In genomic region chr12:49624919-49625577, GRCh38 we compare ENCODE assay signal across 10 cellular contexts. TPM values are rescaled to one million over a fixed set of nuclear protein-coding genes. Genes with fewer than 3 reads are reported as not detected.
DNase-seq lines count a peak whose midpoint lies in the region; ATAC-seq and TF ChIP-seq lines count a peak whose summit lies in the region.
"Had no signal": no experiment of that assay in that cellular context is flagged by ENCODE, and none has a peak within 500 bp of the region (broad histone marks: within the 10 kb centered on the region; RNA-seq: fewer than 3 reads in every experiment).

No MANE protein-coding gene starts in this region.

- H3K27ac Mint-ChIP-seq in activated CD8-positive, alpha-beta T cell treated with anti-CD3 and anti-CD28 coated beads, Interleukin-2, amount 10 ng/mL, durations not matched to agents 7 days and 5 days: peak overlapping the region; percentile 54
- no peak overlapping the region for H3K27ac Mint-ChIP-seq in activated CD8-positive, alpha-beta T cell treated with anti-CD3 and anti-CD28 coated beads for 36 hours
- H3K27ac Mint-ChIP-seq in stimulated activated memory B cell treated with anti-CD40 and anti-IgM and Interleukin-4, amounts not matched to agents 10 μg/mL and 1 μg/mL and 100 μg/mL, for 72 hours: no peak overlapping the region

- TF ChIP-seq CTCF in activated CD8-positive, alpha-beta T cell treated with anti-CD3 and anti-CD28 coated beads for 36 hours (IDR thresholded peaks at IDR 0.05): no peak
- TF ChIP-seq CTCF in PC-3 (conservative IDR thresholded peaks at IDR 0.05; ENCODE audit: low read depth, low read length) (no peak), epithelial cell of esophagus (IDR thresholded peaks at IDR 0.05; ENCODE audit: insufficient read depth, low read depth, low read length, missing control alignments) (no peak)

- no peaks in the 10 kb centered on the region for H4K20me1 ChIP-seq in PC-3 (ENCODE audit: low read length)
- H4K20me1 ChIP-seq: BLaER1 had no signal

- H3K79me2 ChIP-seq in PC-3 (ENCODE audit: low read length): no peaks in the 10 kb centered on the region

- H3K9me3 Mint-ChIP-seq in activated CD8-positive, alpha-beta T cell treated with anti-CD3 and anti-CD28 coated beads, Interleukin-2, amount 10 ng/mL, durations not matched to agents 7 days and 5 days (ENCODE audit: insufficient read depth): no peaks in the 10 kb centered on the region
- H3K9me3 Mint-ChIP-seq in activated CD8-positive, alpha-beta T cell treated with anti-CD3 and anti-CD28 coated beads for 36 hours: no peaks in the 10 kb centered on the region
- H3K9me3 Mint-ChIP-seq in stimulated activated memory B cell treated with anti-CD40 and anti-IgM and Interleukin-4, amounts not matched to agents 10 μg/mL and 1 μg/mL and 100 μg/mL, for 72 hours: no peaks in the 10 kb centered on the region

- H3K4me1 ChIP-seq in PC-3 (ENCODE audit: insufficient read depth, low read length): peaks cover 52% of the 10 kb centered on the region

- peak overlapping the region; percentile 50 for H3K4me3 Mint-ChIP-seq in activated CD8-positive, alpha-beta T cell treated with anti-CD3 and anti-CD28 coated beads, Interleukin-2, amount 10 ng/mL, durations not matched to agents 7 days and 5 days
- no peak overlapping the region for H3K4me3 Mint-ChIP-seq in activated CD8-positive, alpha-beta T cell treated with anti-CD3 and anti-CD28 coated beads for 36 hours
- H3K4me3 Mint-ChIP-seq in stimulated activated memory B cell treated with anti-CD40 and anti-IgM and Interleukin-4, amounts not matched to agents 10 μg/mL and 1 μg/mL and 100 μg/mL, for 72 hours: peak overlapping the region; percentile 8

- no peak for DNase-seq in activated CD8-positive, alpha-beta T cell treated with anti-CD3 and anti-CD28 coated beads, Interleukin-2, amount 10 ng/mL, durations not matched to agents 7 days and 5 days
- no peak for DNase-seq in activated CD8-positive, alpha-beta T cell treated with anti-CD3 and anti-CD28 coated beads for 36 hours
- DNase-seq in PC-3: peak; percentile 84
- DNase-seq in epithelial cell of esophagus (ENCODE audit: low read depth): peak; percentile 91
- no peak for DNase-seq in DMS153 treated with DMSO at 0.1 percent for 48 hours (lab: John Stamatoyannopoulos, UW; ENCODE audit: unreplicated experiment)
- DNase-seq in activated CD8-positive, alpha-beta memory T cell treated with anti-CD3 and anti-CD28 coated beads, Interleukin-2, amount 50 U/mL, for 48 hours: no peak
- DNase-seq: SHP77 had no signal

- peaks cover 29% of the 10 kb centered on the region for H3K4me1 Mint-ChIP-seq in activated CD8-positive, alpha-beta T cell treated with anti-CD3 and anti-CD28 coated beads, Interleukin-2, amount 10 ng/mL, durations not matched to agents 7 days and 5 days (ENCODE audit: low read depth)
- H3K4me1 Mint-ChIP-seq in activated CD8-positive, alpha-beta T cell treated with anti-CD3 and anti-CD28 coated beads for 36 hours (ENCODE audit: low read depth): peaks cover 26% of the 10 kb centered on the region
- peaks cover 18% of the 10 kb centered on the region for H3K4me1 Mint-ChIP-seq in stimulated activated memory B cell treated with anti-CD40 and anti-IgM and Interleukin-4, amounts not matched to agents 10 μg/mL and 1 μg/mL and 100 μg/mL, for 72 hours

- POLR2A ChIA-PET in activated CD8-positive, alpha-beta T cell treated with anti-CD3 and anti-CD28 coated beads, Interleukin-2, amount 10 ng/mL, durations not matched to agents 7 days and 5 days (lab: Charles Lee): interaction anchor here (2.3 kb wide), 1 partner anchor 116 kb away, joined by 8 read pairs; the partner anchor contains the start of gene TMBIM6
- POLR2A ChIA-PET in activated CD8-positive, alpha-beta T cell treated with anti-CD3 and anti-CD28 coated beads for 36 hours (lab: Charles Lee): interaction anchor here (0.7 to 2.7 kb wide), 4 partner anchors 12 to 259 kb away, joined by 3 to 12 read pairs (median 4); partner anchors contain the start of gene SPATS2
- POLR2A ChIA-PET in PC-3 (lab: Charles Lee; ENCODE audit: unreplicated experiment): interaction anchor here (0.6 kb wide), 1 partner anchor 100 kb away, joined by 8 read pairs; no protein-coding TSS in a partner anchor

- peak overlapping the region; percentile 35 for H3K27ac ChIP-seq in PC-3 (ENCODE audit: low read length)
- H3K27ac ChIP-seq: BLaER1 had no signal

- H3K4me3 ChIP-seq in PC-3 (ENCODE audit: low read length) (no peak overlapping the region), epithelial cell of esophagus (ENCODE audit: low read length) (no peak overlapping the region)
- H3K4me3 ChIP-seq: BLaER1 had no signal

- no peaks in the 10 kb centered on the region for H3K9me2 ChIP-seq in PC-3 (replicated peaks; ENCODE audit: low read length)

- H3K27me3 Mint-ChIP-seq in activated CD8-positive, alpha-beta T cell treated with anti-CD3 and anti-CD28 coated beads, Interleukin-2, amount 10 ng/mL, durations not matched to agents 7 days and 5 days (ENCODE audit: low read depth): peaks cover 8% of the 10 kb centered on the region
- peaks cover 9% of the 10 kb centered on the region for H3K27me3 Mint-ChIP-seq in activated CD8-positive, alpha-beta T cell treated with anti-CD3 and anti-CD28 coated beads for 36 hours
- no peaks in the 10 kb centered on the region for H3K27me3 Mint-ChIP-seq in stimulated activated memory B cell treated with anti-CD40 and anti-IgM and Interleukin-4, amounts not matched to agents 10 μg/mL and 1 μg/mL and 100 μg/mL, for 72 hours

- H3K9ac ChIP-seq in PC-3 (ENCODE audit: low read length): no peak overlapping the region
- H3K9ac ChIP-seq: BLaER1 had no signal

- H3K27me3 ChIP-seq in PC-3 (ENCODE audit: low read length): no peaks in the 10 kb centered on the region
- H3K27me3 ChIP-seq: BLaER1 had no signal

- H3K36me3 Mint-ChIP-seq in activated CD8-positive, alpha-beta T cell treated with anti-CD3 and anti-CD28 coated beads, Interleukin-2, amount 10 ng/mL, durations not matched to agents 7 days and 5 days (ENCODE audit: low read depth): no peaks in the 10 kb centered on the region
- no peaks in the 10 kb centered on the region for H3K36me3 Mint-ChIP-seq in activated CD8-positive, alpha-beta T cell treated with anti-CD3 and anti-CD28 coated beads for 36 hours (ENCODE audit: low read depth)
- no peaks in the 10 kb centered on the region for H3K36me3 Mint-ChIP-seq in stimulated activated memory B cell treated with anti-CD40 and anti-IgM and Interleukin-4, amounts not matched to agents 10 μg/mL and 1 μg/mL and 100 μg/mL, for 72 hours

- ATAC-seq in activated CD8-positive, alpha-beta T cell treated with anti-CD3 and anti-CD28 coated beads, Interleukin-2, amount 10 ng/mL, durations not matched to agents 7 days and 5 days: no peak
- ATAC-seq in activated CD8-positive, alpha-beta T cell treated with anti-CD3 and anti-CD28 coated beads for 36 hours: no peak
- ATAC-seq in PC-3: peak; percentile 5; the same call in 1 of the 2 replicates
- ATAC-seq in stimulated activated memory B cell treated with anti-CD40 and anti-IgM and Interleukin-4, amounts not matched to agents 10 μg/mL and 1 μg/mL and 100 μg/mL, for 72 hours: no peak
- ATAC-seq in HG02885 (IDR thresholded peaks at IDR 0.05; ENCODE audit: poor library complexity, unreplicated experiment): no peak

- BruUV-seq in PC-3 (replicated peaks; lab: Mats Ljungman, UMichigan): no TSS peak

- H2AFZ ChIP-seq in PC-3 (ENCODE audit: low read length): no peak overlapping the region

- H3K36me3 ChIP-seq in PC-3 (ENCODE audit: low read depth, low read length): no peaks in the 10 kb centered on the region
- H3K36me3 ChIP-seq: BLaER1 had no signal

- no peaks in the 10 kb centered on the region for H3K9me3 ChIP-seq in PC-3 (ENCODE audit: low read length)
- H3K9me3 ChIP-seq: BLaER1 had no signal

- CTCF ChIA-PET in activated CD8-positive, alpha-beta T cell treated with anti-CD3 and anti-CD28 coated beads, Interleukin-2, amount 10 ng/mL, durations not matched to agents 7 days and 5 days (lab: Charles Lee): interaction anchor here (0.6 to 37.2 kb wide), 13 partner anchors 12 to 268 kb away, joined by 3 to 695 read pairs (median 7); partner anchors contain the start of genes FMNL3 and TMBIM6
- CTCF ChIA-PET in activated CD8-positive, alpha-beta T cell treated with anti-CD3 and anti-CD28 coated beads for 36 hours (lab: Charles Lee): interaction anchor here (0.7 to 7.1 kb wide), 11 partner anchors 11 to 266 kb away, joined by 3 to 73 read pairs (median 4); partner anchors contain the start of gene TMBIM6
- CTCF ChIA-PET in PC-3 (lab: Charles Lee): no interaction called here

- peak overlapping the region; percentile 9; the same call in 1 of the 2 replicates for H3K4me2 ChIP-seq in PC-3 (ENCODE audit: low read length)

- H3F3A ChIP-seq in PC-3 (ENCODE audit: low read length, unreplicated experiment): peaks cover 6% of the 10 kb centered on the region

- intact Hi-C loops in activated CD8-positive, alpha-beta T cell treated with anti-CD3 and anti-CD28 coated beads for 36 hours (cut with micrococcal nuclease): no loop called here
- intact Hi-C loops in PC-3 (cut with micrococcal nuclease): no loop called here

RNA-seq across cellular contexts. Expression of gene PRPF40B, which starts 1.7 kb away (rescaled TPM):
- 10 to 100 TPM; 14.4 to 14.6 TPM for total RNA-seq in activated CD8-positive, alpha-beta T cell treated with anti-CD3 and anti-CD28 coated beads, Interleukin-2, amount 10 ng/mL, durations not matched to agents 7 days and 5 days
- total RNA-seq in activated CD8-positive, alpha-beta T cell treated with anti-CD3 and anti-CD28 coated beads for 36 hours: 1 to 10 TPM; 4.9 to 5.6 TPM
- 16.2 and 17.7 TPM in 2 replicates for total RNA-seq in PC-3 (2014; rRNA removed)

RNA-seq across cellular contexts. Expression of gene FAM186B, which starts 19.6 kb away (rescaled TPM):
- under 1 TPM; 0.18 to 0.21 TPM for total RNA-seq in activated CD8-positive, alpha-beta T cell treated with anti-CD3 and anti-CD28 coated beads, Interleukin-2, amount 10 ng/mL, durations not matched to agents 7 days and 5 days
- not detected for total RNA-seq in activated CD8-positive, alpha-beta T cell treated with anti-CD3 and anti-CD28 coated beads for 36 hours
- total RNA-seq in PC-3 (2014; rRNA removed): 0.80 and 1.1 TPM in 2 replicates

RNA-seq across cellular contexts. Expression of gene MCRS1, which starts 57.1 kb away (rescaled TPM):
- 10 to 100 TPM; 85.9 to 86.1 TPM for total RNA-seq in activated CD8-positive, alpha-beta T cell treated with anti-CD3 and anti-CD28 coated beads, Interleukin-2, amount 10 ng/mL, durations not matched to agents 7 days and 5 days
- total RNA-seq in activated CD8-positive, alpha-beta T cell treated with anti-CD3 and anti-CD28 coated beads for 36 hours: 10 to 100 TPM; 57.1 to 61.1 TPM
- total RNA-seq in PC-3 (2014; rRNA removed): 86.8 and 95.8 TPM in 2 replicates

Comparison
In these comparisons a context has a peak if more than half of its experiments do, and no peak if none do; other contexts are left out.
1. DNase-seq: peak in PC-3 (single experiment) and epithelial cell of esophagus (single experiment); none in activated CD8-positive, alpha-beta T cell treated with anti-CD3 and anti-CD28 coated beads, Interleukin-2, amount 10 ng/mL, durations not matched to agents 7 days and 5 days (single experiment), activated CD8-positive, alpha-beta T cell treated with anti-CD3 and anti-CD28 coated beads for 36 hours (single experiment), DMS153 treated with DMSO at 0.1 percent for 48 hours (single experiment) and activated CD8-positive, alpha-beta memory T cell treated with anti-CD3 and anti-CD28 coated beads, Interleukin-2, amount 50 U/mL, for 48 hours (single experiment).